30 cellular contexts compared by ENCODE assay signal in the genomic region with DNA sequence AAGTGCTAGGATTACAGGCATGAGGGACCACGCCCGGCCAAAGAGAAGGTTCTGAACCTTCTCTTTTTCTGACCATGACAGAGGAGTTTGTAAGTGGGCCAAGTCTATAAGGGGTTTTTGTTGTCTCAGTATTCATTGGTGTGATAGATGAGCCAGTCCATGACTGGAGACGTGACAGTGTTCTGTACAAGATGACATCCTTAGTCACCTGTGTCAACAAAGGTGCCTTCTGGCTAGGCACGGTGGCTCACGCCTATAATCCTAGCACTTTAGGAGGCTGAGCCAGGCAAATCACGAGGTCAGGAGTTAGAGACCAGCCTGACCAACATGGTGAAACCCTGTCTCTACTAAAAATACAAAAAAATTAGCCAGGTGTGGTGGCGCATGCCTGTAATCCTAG.
"Had no signal": no experiment of that assay in that cellular context is flagged by ENCODE, and none has a peak within 500 bp of the region (broad histone marks: within the 10 kb centered on the region; RNA-seq: fewer than 3 reads in every experiment).

No MANE protein-coding gene starts in this region.

- H3K36me3 Mint-ChIP-seq: activated naive CD8-positive, alpha-beta T cell treated with anti-CD3 and anti-CD28 coated beads for 36 hours had no signal

- ATAC-seq: activated CD8-positive, alpha-beta T cell treated with anti-CD3 and anti-CD28 coated beads, Interleukin-2, amount 10 ng/mL, durations not matched to agents 7 days and 5 days; activated T-helper 17 cell treated with anti-CD3 and anti-CD28 coated beads, Interleukin-2, amount 50 U/mL, for 72 hours had no signal

- H3K27ac ChIP-seq: brain microvascular endothelial cell, PC-9, SJCRH30, SK-N-MC had no signal

- H3K9me3 Mint-ChIP-seq: activated CD4-positive, alpha-beta T cell treated with anti-CD3 and anti-CD28 coated beads, Interleukin-2, amount 10 ng/mL, durations not matched to agents 7 days and 5 days; activated naive CD8-positive, alpha-beta T cell treated with anti-CD3 and anti-CD28 coated beads for 36 hours; activated T-helper 17 cell treated with anti-CD3 and anti-CD28 coated beads, Interleukin-2, amount 50 U/mL, for 72 hours; T-helper 1 cell treated with Interleukin-12 subunit alpha and Interleukin-12 subunit beta and Interleukin-4 antibody, amounts not matched to agents 30 μg/mL and 1 μg/mL, for 36 hours; T-helper 2 cell treated with Interferon-gamma antibody and Interleukin-4, amounts not matched to agents 5 μg/mL and 100 μg/mL, for 36 hours had no signal

- H2AFZ ChIP-seq: PC-9 had no signal

- H3K4me2 ChIP-seq: PC-9 had no signal

- H3K9me3 ChIP-seq: SJCRH30 had no signal

- H3K4me3 Mint-ChIP-seq: activated CD4-positive, alpha-beta T cell treated with anti-CD3 and anti-CD28 coated beads, Interleukin-2, amount 10 ng/mL, durations not matched to agents 7 days and 5 days; activated CD8-positive, alpha-beta T cell treated with anti-CD3 and anti-CD28 coated beads, Interleukin-2, amount 10 ng/mL, durations not matched to agents 7 days and 5 days; activated naive CD8-positive, alpha-beta T cell treated with anti-CD3 and anti-CD28 coated beads for 36 hours; activated T-helper 17 cell treated with anti-CD3 and anti-CD28 coated beads, Interleukin-2, amount 50 U/mL, for 72 hours; T-helper 1 cell treated with Interleukin-12 subunit alpha and Interleukin-12 subunit beta and Interleukin-4 antibody, amounts not matched to agents 30 μg/mL and 1 μg/mL, for 36 hours; T-helper 2 cell treated with Interferon-gamma antibody and Interleukin-4, amounts not matched to agents 5 μg/mL and 100 μg/mL, for 36 hours had no signal

- H3K36me3 ChIP-seq: brain microvascular endothelial cell, SJCRH30 had no signal

- H3K27ac Mint-ChIP-seq: activated CD4-positive, alpha-beta T cell treated with anti-CD3 and anti-CD28 coated beads, Interleukin-2, amount 10 ng/mL, durations not matched to agents 7 days and 5 days; activated CD8-positive, alpha-beta T cell treated with anti-CD3 and anti-CD28 coated beads, Interleukin-2, amount 10 ng/mL, durations not matched to agents 7 days and 5 days; activated naive CD8-positive, alpha-beta T cell treated with anti-CD3 and anti-CD28 coated beads for 36 hours; activated T-helper 17 cell treated with anti-CD3 and anti-CD28 coated beads, Interleukin-2, amount 50 U/mL, for 72 hours; T-helper 1 cell treated with Interleukin-12 subunit alpha and Interleukin-12 subunit beta and Interleukin-4 antibody, amounts not matched to agents 30 μg/mL and 1 μg/mL, for 36 hours; T-helper 2 cell treated with Interferon-gamma antibody and Interleukin-4, amounts not matched to agents 5 μg/mL and 100 μg/mL, for 36 hours had no signal

- H3K27me3 ChIP-seq: brain microvascular endothelial cell, SJCRH30 had no signal

- H3K27me3 Mint-ChIP-seq: activated CD4-positive, alpha-beta T cell treated with anti-CD3 and anti-CD28 coated beads, Interleukin-2, amount 10 ng/mL, durations not matched to agents 7 days and 5 days; activated naive CD8-positive, alpha-beta T cell treated with anti-CD3 and anti-CD28 coated beads for 36 hours; activated T-helper 17 cell treated with anti-CD3 and anti-CD28 coated beads, Interleukin-2, amount 50 U/mL, for 72 hours had no signal

- H3K4me3 ChIP-seq: PC-9, SJCRH30, SK-N-MC had no signal

- DNase-seq: activated CD4-positive, alpha-beta T cell treated with anti-CD3 and anti-CD28 coated beads, Interleukin-2, amount 10 ng/mL, durations not matched to agents 7 days and 5 days; activated CD4-positive, alpha-beta T cell treated with anti-CD3 and anti-CD28 coated beads, Interleukin-2, amount 50 U/mL, for 48 hours; activated CD8-positive, alpha-beta memory T cell treated with anti-CD3 and anti-CD28 coated beads, Interleukin-2, amount 50 U/mL, for 4 hours; activated CD8-positive, alpha-beta T cell treated with anti-CD3 and anti-CD28 coated beads, Interleukin-2, amount 10 ng/mL, durations not matched to agents 7 days and 5 days; activated effector memory CD4-positive, alpha-beta T cell treated with anti-CD3 and anti-CD28 coated beads, Interleukin-2, amount 50 U/mL, for 16 hours; activated naive CD4-positive, alpha-beta T cell; activated naive CD4-positive, alpha-beta T cell treated with anti-CD3 and anti-CD28 coated beads, Interleukin-2, amount 50 U/mL, for 16 hours; activated naive CD8-positive, alpha-beta T cell treated with anti-CD3 and anti-CD28 coated beads for 36 hours; activated T-cell treated with anti-CD3 and anti-CD28 coated beads for 4 hours; activated T-cell treated with anti-CD3 and anti-CD28 coated beads, Interleukin-2, amount 50 U/mL, for 48 hours; amniotic stem cell; aorta; brain microvascular endothelial cell; central memory CD4-positive, alpha-beta T cell; NCI-H1105; NCI-H1436; NCI-H1694; NCI-H1930; NCI-H2107; NCI-H2171; NCI-H510A; NCI-H526; NCI-H748 treated with DMSO at 0.1 percent for 48 hours; NK-92 treated with Interleukin-12 subunit alpha and Interleukin-12 subunit beta, amount 100 ng/mL, for 24 hours; PC-9; SJCRH30 had no signal
